In the genomic region with DNA sequence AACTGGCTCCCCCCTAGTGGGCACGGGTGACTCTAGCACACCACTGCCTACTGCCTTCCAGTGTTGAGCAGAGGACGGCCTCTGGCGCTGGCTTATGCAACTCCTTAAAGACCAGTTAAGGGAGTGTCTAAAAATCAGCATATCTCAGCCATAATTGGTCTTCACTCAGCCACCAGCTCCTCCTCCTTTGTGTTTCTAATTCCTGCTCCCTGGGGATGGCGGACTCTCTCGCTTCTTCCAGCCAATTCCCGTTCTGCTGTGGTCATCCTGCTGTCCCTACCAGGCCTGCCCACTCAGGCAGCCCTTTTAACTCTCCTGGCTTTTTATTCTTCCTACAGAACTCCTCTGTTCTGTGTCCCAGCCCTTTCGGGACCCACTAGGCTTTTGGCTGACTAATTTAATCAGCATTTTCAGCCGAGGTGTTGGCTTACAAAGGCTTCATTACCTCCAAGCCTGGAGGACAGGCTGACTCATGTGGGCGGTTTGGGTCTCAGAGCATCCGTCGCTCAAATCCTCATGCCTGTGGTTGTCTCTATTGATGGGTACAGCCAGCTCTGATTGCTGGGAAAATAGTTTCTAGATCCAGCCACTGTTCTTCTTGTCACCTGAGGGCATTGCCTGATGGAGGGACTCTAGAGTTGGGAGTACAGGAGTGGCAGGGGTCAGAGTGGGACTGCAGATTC, we compare ENCODE assay signal across 8 cellular contexts.
A peak's percentile ranks its signal among the peaks of the same experiment; 100 is the strongest.
DNase-seq lines count a peak whose midpoint lies in the region; ATAC-seq, FAIRE-seq and TF ChIP-seq lines count a peak whose summit lies in the region.

No MANE protein-coding gene starts in this region.

- ATAC-seq in HG03432 (IDR thresholded peaks at IDR 0.05; ENCODE audit: unreplicated experiment), result no peak

- DNase-seq in AG09309 (ENCODE audit: low read depth), result peak; percentile 86
- DNase-seq in Kasumi-1 (lab: John Stamatoyannopoulos, UW), result peak; percentile 80 to 82
- peak; percentile 25 for DNase-seq in UCSD-AML1 (lab: John Stamatoyannopoulos, UW; ENCODE audit: unreplicated experiment)
- peak; percentile 50 for DNase-seq in keratinocyte (ENCODE audit: low read depth, low spot score)
- DNase-seq in Peyer's patch, result no peak
- DNase-seq in NK-92 (lab: John Stamatoyannopoulos, UW; ENCODE audit: unreplicated experiment), result no peak
- DNase-seq in MM.1S, result no peak

- no peaks in the 10 kb centered on the region for H3F3A ChIP-seq in MM.1S (ENCODE audit: insufficient read depth, low read length)

- H3K4me1 ChIP-seq in keratinocyte (ENCODE audit: control insufficient read depth, extremely low read depth, insufficient read depth, low read length) (peaks cover 29% of the 10 kb centered on the region), Peyer's patch (no peaks in the 10 kb centered on the region), MM.1S (ENCODE audit: low read length) (no peaks in the 10 kb centered on the region)

- H4K20me1 ChIP-seq in keratinocyte (ENCODE audit: control insufficient read depth, extremely low read depth, insufficient read depth, low read length), result no peaks in the 10 kb centered on the region
- no peaks in the 10 kb centered on the region for H4K20me1 ChIP-seq in MM.1S (ENCODE audit: insufficient read depth, low read length)

- TF ChIP-seq CTCF in AG09309 (IDR thresholded peaks at IDR 0.05; ENCODE audit: control insufficient read depth, insufficient read depth, low read depth, low read length, missing control alignments) (peak; percentile 54), keratinocyte (optimal IDR thresholded peaks at IDR 0.05 in 1 of 3, IDR thresholded peaks at IDR 0.05 in 1 of 3, conservative IDR thresholded peaks at IDR 0.05 in 1 of 3; ENCODE audit: extremely low read depth in 1 of 3, insufficient read depth in 2 of 3, low read length in 3 of 3) (peak; percentile 56 to 73 (median 62)), Peyer's patch (IDR thresholded peaks at IDR 0.05) (no peak), MM.1S (IDR thresholded peaks at IDR 0.05; ENCODE audit: low read length) (no peak)

- FAIRE-seq in keratinocyte (lab: Jason Lieb, UNC), result peak; percentile 100

- dilution Hi-C loops in keratinocyte (cut with MboI; ENCODE audit: extremely low pct_ligation_motif_present, low sequenced_read_pairs), result no loop called here

- no peaks in the 10 kb centered on the region for H3K79me2 ChIP-seq in keratinocyte (ENCODE audit: control insufficient read depth, insufficient read depth, low read length)
- H3K79me2 ChIP-seq in MM.1S (ENCODE audit: low read length), result no peaks in the 10 kb centered on the region

- H3K27me3 ChIP-seq in keratinocyte (ENCODE audit: control insufficient read depth, extremely low read depth, insufficient read depth, low read length) (peaks cover under 1% of the 10 kb centered on the region), Peyer's patch (no peaks in the 10 kb centered on the region), MM.1S (replicated peaks; ENCODE audit: insufficient read depth, low read length) (peaks cover 83% of the 10 kb centered on the region)

- H3K4me2 ChIP-seq in keratinocyte (ENCODE audit: control insufficient read depth, extremely low read depth, insufficient read depth, low read depth, low read length) (peak overlapping the region; percentile 89), MM.1S (ENCODE audit: low read depth, low read length) (no peak overlapping the region)

- H3K9ac ChIP-seq in keratinocyte (ENCODE audit: control insufficient read depth, extremely low read depth, insufficient read depth, low read length) (peak overlapping the region; percentile 79), MM.1S (ENCODE audit: low read length) (no peak overlapping the region)

- H3K27ac ChIP-seq in keratinocyte (ENCODE audit: control insufficient read depth, insufficient read depth, low read length) (peak overlapping the region; percentile 94), Peyer's patch (no peak overlapping the region), MM.1S (ENCODE audit: low read length) (no peak overlapping the region)

- no peak for TF ChIP-seq POLR2A in Peyer's patch (IDR thresholded peaks at IDR 0.05)

- peak overlapping the region; percentile 86 for H2AFZ ChIP-seq in keratinocyte (ENCODE audit: control insufficient read depth, low read length)
- H2AFZ ChIP-seq in MM.1S (ENCODE audit: low read length), result no peak overlapping the region

- H3K9me1 ChIP-seq in keratinocyte (ENCODE audit: control insufficient read depth, extremely low read depth, insufficient read depth, low read length), result no peaks in the 10 kb centered on the region

- H3K36me3 ChIP-seq in keratinocyte (ENCODE audit: control insufficient read depth in 2 of 2, extremely low read depth in 1 of 2, insufficient read depth in 2 of 2, low read length in 2 of 2), result no peaks in the 10 kb centered on the region
- H3K36me3 ChIP-seq in Peyer's patch, result no peaks in the 10 kb centered on the region
- H3K36me3 ChIP-seq in MM.1S (replicated peaks; ENCODE audit: insufficient read depth, low read length), result no peaks in the 10 kb centered on the region

- no peaks in the 10 kb centered on the region for H3K9me3 ChIP-seq in keratinocyte (ENCODE audit: control insufficient read depth, low read depth, low read length)
- H3K9me3 ChIP-seq in Peyer's patch, result peaks cover 0 to 4% (median 0%) of the 10 kb centered on the region in 4 donors
- no peaks in the 10 kb centered on the region for H3K9me3 ChIP-seq in MM.1S (replicated peaks; ENCODE audit: insufficient read depth, low read length)

- no peaks in the 10 kb centered on the region for H3K9me2 ChIP-seq in MM.1S (replicated peaks; ENCODE audit: insufficient read depth, low read length)

- H3K4me3 ChIP-seq in AG09309 (ENCODE audit: control insufficient read depth, low read depth, low read length) (peak overlapping the region; percentile 17), keratinocyte (ENCODE audit: control insufficient read depth in 2 of 3, extremely low read depth in 1 of 3, insufficient read depth in 2 of 3, low read depth in 1 of 3, low read length in 3 of 3) (peak overlapping the region in 1 of 3 experiments; percentile 71), Peyer's patch (no peak overlapping the region), MM.1S (ENCODE audit: low read length) (no peak overlapping the region)

Comparison
In these comparisons a context has a peak if more than half of its experiments do, and no peak if none do; other contexts are left out.
1. DNase-seq: peak in AG09309 (single experiment), Kasumi-1 (2 of 2), UCSD-AML1 (single experiment) and keratinocyte (single experiment); none in Peyer's patch (0 of 3), NK-92 (single experiment) and MM.1S (single experiment).
2. CTCF ChIP-seq: peak in AG09309 (single experiment) and keratinocyte (3 of 3); none in Peyer's patch (0 of 6) and MM.1S (single experiment).